18 cellular contexts compared by ENCODE assay signal in genomic region chrX:46463682-46464081, GRCh38.
DNase-seq lines count a peak whose midpoint lies in the region; ATAC-seq lines count a peak whose summit lies in the region.
"Had no signal": no experiment of that assay in that cellular context is flagged by ENCODE, and none has a peak within 500 bp of the region (broad histone marks: within the 10 kb centered on the region; RNA-seq: fewer than 3 reads in every experiment).

No MANE protein-coding gene starts in this region.

- no peaks in the 10 kb centered on the region for H3K27me3 Mint-ChIP-seq in stimulated activated naive CD8-positive, alpha-beta T cell treated with anti-CD3 and anti-CD28 coated beads, Interleukin-15, Interleukin-2, amounts not matched to agents 100 ng/mL and 50 ng/mL, for 24 hours
- no peaks in the 10 kb centered on the region for H3K27me3 Mint-ChIP-seq in T-helper 17 cell
- H3K27me3 Mint-ChIP-seq in central memory CD8-positive, alpha-beta T cell: no peaks in the 10 kb centered on the region
- H3K27me3 Mint-ChIP-seq: CD4-positive, CD25-positive, alpha-beta regulatory T cell had no signal

- peak overlapping the region; percentile 52 for H3K27ac Mint-ChIP-seq in stimulated activated naive CD8-positive, alpha-beta T cell treated with anti-CD3 and anti-CD28 coated beads, Interleukin-15, Interleukin-2, amounts not matched to agents 100 ng/mL and 50 ng/mL, for 24 hours
- H3K27ac Mint-ChIP-seq in T-helper 17 cell: peak overlapping the region; percentile 19
- H3K27ac Mint-ChIP-seq in central memory CD8-positive, alpha-beta T cell (ENCODE audit: low read depth): peak overlapping the region; percentile 79

- ATAC-seq in stimulated activated naive CD8-positive, alpha-beta T cell treated with anti-CD3 and anti-CD28 coated beads, Interleukin-15, Interleukin-2, amounts not matched to agents 100 U/mL and 50 U/mL, for 24 hours: no peak
- ATAC-seq in T-helper 17 cell: no peak
- peak; percentile 58 for ATAC-seq in central memory CD8-positive, alpha-beta T cell (replicated peaks; ENCODE audit: extremely low read depth, poor library complexity, severe bottlenecking)
- no peak for ATAC-seq in GM18520 (IDR thresholded peaks at IDR 0.05; ENCODE audit: unreplicated experiment)

- H3K36me3 Mint-ChIP-seq in stimulated activated naive CD8-positive, alpha-beta T cell treated with anti-CD3 and anti-CD28 coated beads, Interleukin-15, Interleukin-2, amounts not matched to agents 100 ng/mL and 50 ng/mL, for 24 hours (ENCODE audit: low read depth): peaks cover 43% of the 10 kb centered on the region
- H3K36me3 Mint-ChIP-seq in T-helper 17 cell (ENCODE audit: low read depth): peaks cover 6% of the 10 kb centered on the region
- H3K36me3 Mint-ChIP-seq in central memory CD8-positive, alpha-beta T cell (ENCODE audit: insufficient read depth): peaks cover 23% of the 10 kb centered on the region

- H3K9me3 ChIP-seq in T-helper 17 cell (ENCODE audit: control insufficient read depth, low read length, poor library complexity, severe bottlenecking): no peaks in the 10 kb centered on the region
- H3K9me3 ChIP-seq: HAP-1, SJSA1 had no signal

- peaks cover 14% of the 10 kb centered on the region for H3K4me1 Mint-ChIP-seq in stimulated activated naive CD8-positive, alpha-beta T cell treated with anti-CD3 and anti-CD28 coated beads, Interleukin-15, Interleukin-2, amounts not matched to agents 100 ng/mL and 50 ng/mL, for 24 hours (ENCODE audit: low read depth)
- peaks cover 6% of the 10 kb centered on the region for H3K4me1 Mint-ChIP-seq in T-helper 17 cell
- peaks cover 19% of the 10 kb centered on the region for H3K4me1 Mint-ChIP-seq in central memory CD8-positive, alpha-beta T cell

- H3K9me3 Mint-ChIP-seq in stimulated activated naive CD8-positive, alpha-beta T cell treated with anti-CD3 and anti-CD28 coated beads, Interleukin-15, Interleukin-2, amounts not matched to agents 100 ng/mL and 50 ng/mL, for 24 hours: no peaks in the 10 kb centered on the region
- H3K9me3 Mint-ChIP-seq in central memory CD8-positive, alpha-beta T cell: no peaks in the 10 kb centered on the region

- H3K4me3 Mint-ChIP-seq in stimulated activated naive CD8-positive, alpha-beta T cell treated with anti-CD3 and anti-CD28 coated beads, Interleukin-15, Interleukin-2, amounts not matched to agents 100 ng/mL and 50 ng/mL, for 24 hours: no peak overlapping the region
- H3K4me3 Mint-ChIP-seq in T-helper 17 cell: no peak overlapping the region
- no peak overlapping the region for H3K4me3 Mint-ChIP-seq in central memory CD8-positive, alpha-beta T cell
- H3K4me3 Mint-ChIP-seq: CD4-positive, CD25-positive, alpha-beta regulatory T cell had no signal

- no peak for DNase-seq in stimulated activated naive CD8-positive, alpha-beta T cell treated with anti-CD3 and anti-CD28 coated beads, Interleukin-15, Interleukin-2, amounts not matched to agents 100 U/mL and 50 U/mL, for 24 hours
- DNase-seq in T-helper 17 cell (no peak), NCI-H1092 (lab: John Stamatoyannopoulos, UW) (no peak), NCI-H82 (lab: John Stamatoyannopoulos, UW) (no peak)
- DNase-seq in central memory CD8-positive, alpha-beta T cell (ENCODE audit: low spot score in 2 of 2): no peak
- DNase-seq: AML-193; CD4-positive, CD25-positive, alpha-beta regulatory T cell; KBM-7; NCI-H1048; NCI-H1694; NCI-H2107; NCI-H226; NCI-H526; NK-92 treated with Interleukin-12 subunit alpha and Interleukin-12 subunit beta, amount 100 ng/mL, for 24 hours had no signal

Comparison
In these comparisons a context has a peak if more than half of its experiments do, and no peak if none do; other contexts are left out.
1. H3K27ac Mint-ChIP-seq: peak in every context shown above with its lines; median percentile 79 in central memory CD8-positive, alpha-beta T cell; 52 in stimulated activated naive CD8-positive, alpha-beta T cell treated with anti-CD3 and anti-CD28 coated beads, Interleukin-15, Interleukin-2, amounts not matched to agents 100 ng/mL and 50 ng/mL, for 24 hours; 19 in T-helper 17 cell.